Comparison of ENCODE assay signal across 1 cellular context in the genomic region with DNA sequence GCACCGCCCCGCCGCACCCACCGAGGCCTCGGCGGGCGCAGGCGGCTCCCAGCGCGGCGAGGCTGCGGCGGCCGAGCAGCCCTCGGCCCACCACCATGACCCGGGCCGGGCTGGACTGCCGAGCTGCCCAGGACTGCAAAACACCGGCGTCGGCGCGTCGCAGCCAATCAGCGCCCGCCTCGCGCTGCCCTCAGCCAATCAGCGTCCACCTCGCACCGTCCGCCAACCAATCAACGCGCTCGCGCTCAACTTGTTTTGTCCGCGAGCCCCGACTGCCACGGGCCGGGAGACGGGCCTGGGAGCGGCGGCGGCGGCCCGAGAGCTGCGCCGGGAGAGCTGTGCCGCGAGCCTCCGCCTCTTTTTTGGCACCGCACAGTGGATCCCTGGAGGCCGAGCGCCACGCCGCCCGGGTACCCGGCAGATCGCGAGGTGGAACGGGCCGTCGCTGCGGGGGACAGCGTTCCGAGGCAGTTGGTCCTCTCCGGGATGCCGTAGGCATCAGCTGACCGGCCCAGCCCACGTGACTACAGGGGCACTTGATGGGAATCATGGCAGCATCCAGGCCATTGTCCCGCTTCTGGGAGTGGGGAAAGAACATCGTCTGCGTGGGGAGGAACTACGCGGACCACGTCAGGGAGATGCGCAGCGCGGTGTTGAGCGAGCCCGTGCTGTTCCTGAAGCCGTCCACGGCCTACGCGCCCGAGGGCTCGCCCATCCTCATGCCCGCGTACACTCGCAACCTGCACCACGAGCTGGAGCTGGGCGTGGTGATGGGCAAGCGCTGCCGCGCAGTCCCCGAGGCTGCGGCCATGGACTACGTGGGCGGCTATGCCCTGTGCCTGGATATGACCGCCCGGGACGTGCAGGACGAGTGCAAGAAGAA.
A peak's percentile ranks its signal among the peaks of the same experiment; 100 is the strongest.
TF ChIP-seq lines count a peak whose summit lies in the region.

A gene (plus strand): TSS at position 516 of the 883 bp plus-strand sequence. CDS start 33 bp downstream, at position 549.
A gene (minus strand): TSS at position 135 of the 883 bp plus-strand sequence. CDS start 38 bp downstream, at position 97.

TF ChIP-seq in HEK293, 187 proteins besides CTCF, POLR2A, EP300 and RAD21 (continued from another document and continues in another):
- TF ChIP-seq, protein P1, sequence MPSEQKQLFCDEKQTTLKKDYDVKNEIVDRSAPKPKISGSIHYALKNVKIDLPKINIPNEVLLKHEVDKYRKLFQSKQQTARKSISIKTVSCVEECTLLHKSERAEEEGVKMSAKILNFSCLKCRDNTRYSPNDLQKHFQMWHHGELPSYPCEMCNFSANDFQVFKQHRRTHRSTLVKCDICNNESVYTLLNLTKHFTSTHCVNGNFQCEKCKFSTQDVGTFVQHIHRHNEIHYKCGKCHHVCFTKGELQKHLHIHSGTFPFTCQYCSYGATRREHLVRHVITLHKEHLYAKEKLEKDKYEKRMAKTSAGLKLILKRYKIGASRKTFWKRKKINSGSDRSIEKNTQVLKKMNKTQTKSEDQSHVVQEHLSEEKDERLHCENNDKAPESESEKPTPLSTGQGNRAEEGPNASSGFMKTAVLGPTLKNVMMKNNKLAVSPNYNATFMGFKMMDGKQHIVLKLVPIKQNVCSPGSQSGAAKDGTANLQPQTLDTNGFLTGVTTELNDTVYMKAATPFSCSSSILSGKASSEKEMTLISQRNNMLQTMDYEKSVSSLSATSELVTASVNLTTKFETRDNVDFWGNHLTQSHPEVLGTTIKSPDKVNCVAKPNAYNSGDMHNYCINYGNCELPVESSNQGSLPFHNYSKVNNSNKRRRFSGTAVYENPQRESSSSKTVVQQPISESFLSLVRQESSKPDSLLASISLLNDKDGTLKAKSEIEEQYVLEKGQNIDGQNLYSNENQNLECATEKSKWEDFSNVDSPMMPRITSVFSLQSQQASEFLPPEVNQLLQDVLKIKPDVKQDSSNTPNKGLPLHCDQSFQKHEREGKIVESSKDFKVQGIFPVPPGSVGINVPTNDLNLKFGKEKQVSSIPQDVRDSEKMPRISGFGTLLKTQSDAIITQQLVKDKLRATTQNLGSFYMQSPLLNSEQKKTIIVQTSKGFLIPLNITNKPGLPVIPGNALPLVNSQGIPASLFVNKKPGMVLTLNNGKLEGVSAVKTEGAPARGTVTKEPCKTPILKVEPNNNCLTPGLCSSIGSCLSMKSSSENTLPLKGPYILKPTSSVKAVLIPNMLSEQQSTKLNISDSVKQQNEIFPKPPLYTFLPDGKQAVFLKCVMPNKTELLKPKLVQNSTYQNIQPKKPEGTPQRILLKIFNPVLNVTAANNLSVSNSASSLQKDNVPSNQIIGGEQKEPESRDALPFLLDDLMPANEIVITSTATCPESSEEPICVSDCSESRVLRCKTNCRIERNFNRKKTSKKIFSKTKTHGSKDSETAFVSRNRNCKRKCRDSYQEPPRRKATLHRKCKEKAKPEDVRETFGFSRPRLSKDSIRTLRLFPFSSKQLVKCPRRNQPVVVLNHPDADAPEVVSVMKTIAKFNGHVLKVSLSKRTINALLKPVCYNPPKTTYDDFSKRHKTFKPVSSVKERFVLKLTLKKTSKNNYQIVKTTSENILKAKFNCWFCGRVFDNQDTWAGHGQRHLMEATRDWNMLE (tag by site-specific recombination; conservative IDR thresholded peaks at IDR 0.05; ENCODE audit: low read depth): no peak; the same call in 1 of the 2 replicates
- TF ChIP-seq FEZF1 (tag by site-specific recombination; IDR thresholded peaks at IDR 0.05) (peak; percentile 75), ZBTB7A (tag by site-specific recombination; IDR thresholded peaks at IDR 0.05; ENCODE audit: low read depth) (0 out of 2 replicates have a peak, but pooled peaks have one; percentile 83), ZNF2 (tag by site-specific recombination; IDR thresholded peaks at IDR 0.05) (peak; percentile 97), OSR2 (tag by site-specific recombination; IDR thresholded peaks at IDR 0.05) (peak; percentile 49), ZNF791 (tag by site-specific recombination; IDR thresholded peaks at IDR 0.05) (no peak), ZNF768 (tag by site-specific recombination; IDR thresholded peaks at IDR 0.05) (no peak; the same call in 1 of the 2 replicates), ZBTB48 (tag by site-specific recombination; IDR thresholded peaks at IDR 0.05) (0 out of 2 replicates have a peak, but pooled peaks have one; percentile 38), ZNF629 (tag by site-specific recombination; IDR thresholded peaks at IDR 0.05) (peak; percentile 90), ZNF549 (tag by site-specific recombination; IDR thresholded peaks at IDR 0.05) (no peak), ZNF660 (tag by site-specific recombination; IDR thresholded peaks at IDR 0.05) (peak; percentile 90), ZNF624 (tag by site-specific recombination; IDR thresholded peaks at IDR 0.05) (no peak), TCF7L2 (IDR thresholded peaks at IDR 0.05; ENCODE audit: borderline replicate concordance, low read depth, low read length) (no peak), ZNF239 (tag by site-specific recombination; IDR thresholded peaks at IDR 0.05) (peak; percentile 83), ZXDB (tag by site-specific recombination; IDR thresholded peaks at IDR 0.05) (peak; percentile 99), ZNF324 (tag by site-specific recombination; IDR thresholded peaks at IDR 0.05) (peak; percentile 97), ZNF776 (tag by site-specific recombination; IDR thresholded peaks at IDR 0.05; ENCODE audit: borderline replicate concordance) (no peak), ZSCAN16 (tag by site-specific recombination; IDR thresholded peaks at IDR 0.05) (peak; percentile 74; the same call in 1 of the 2 replicates), ZNF423 (tag by site-specific recombination; IDR thresholded peaks at IDR 0.05) (0 out of 2 replicates have a peak, but pooled peaks have one; percentile 13), ZNF473 (tag by site-specific recombination; IDR thresholded peaks at IDR 0.05) (no peak), ZNF600 (tag by site-specific recombination; IDR thresholded peaks at IDR 0.05) (peak; percentile 89), ZNF514 (tag by site-specific recombination; IDR thresholded peaks at IDR 0.05) (no peak), ZNF146 (tag by site-specific recombination; IDR thresholded peaks at IDR 0.05) (peak; percentile 87), HOXD13 (CRISPR knock-in tag; IDR thresholded peaks at IDR 0.05; ENCODE audit: borderline replicate concordance) (peak; percentile 71; the same call in 1 of the 2 replicates), ZNF24 (tag by site-specific recombination; IDR thresholded peaks at IDR 0.05) (peak; percentile 100), ZNF211 (tag by site-specific recombination; IDR thresholded peaks at IDR 0.05; ENCODE audit: low read depth) (no peak), ZNF530 (tag by site-specific recombination; IDR thresholded peaks at IDR 0.05; ENCODE audit: low read depth) (no peak), ZNF133 (tag by site-specific recombination; IDR thresholded peaks at IDR 0.05) (0 out of 2 replicates have a peak, but pooled peaks have one; percentile 32)
- TF ChIP-seq, protein P2, sequence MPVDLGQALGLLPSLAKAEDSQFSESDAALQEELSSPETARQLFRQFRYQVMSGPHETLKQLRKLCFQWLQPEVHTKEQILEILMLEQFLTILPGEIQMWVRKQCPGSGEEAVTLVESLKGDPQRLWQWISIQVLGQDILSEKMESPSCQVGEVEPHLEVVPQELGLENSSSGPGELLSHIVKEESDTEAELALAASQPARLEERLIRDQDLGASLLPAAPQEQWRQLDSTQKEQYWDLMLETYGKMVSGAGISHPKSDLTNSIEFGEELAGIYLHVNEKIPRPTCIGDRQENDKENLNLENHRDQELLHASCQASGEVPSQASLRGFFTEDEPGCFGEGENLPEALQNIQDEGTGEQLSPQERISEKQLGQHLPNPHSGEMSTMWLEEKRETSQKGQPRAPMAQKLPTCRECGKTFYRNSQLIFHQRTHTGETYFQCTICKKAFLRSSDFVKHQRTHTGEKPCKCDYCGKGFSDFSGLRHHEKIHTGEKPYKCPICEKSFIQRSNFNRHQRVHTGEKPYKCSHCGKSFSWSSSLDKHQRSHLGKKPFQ (tag by site-specific recombination; IDR thresholded peaks at IDR 0.05): 0 out of 2 replicates have a peak, but pooled peaks have one; percentile 41
- TF ChIP-seq, protein P3, sequence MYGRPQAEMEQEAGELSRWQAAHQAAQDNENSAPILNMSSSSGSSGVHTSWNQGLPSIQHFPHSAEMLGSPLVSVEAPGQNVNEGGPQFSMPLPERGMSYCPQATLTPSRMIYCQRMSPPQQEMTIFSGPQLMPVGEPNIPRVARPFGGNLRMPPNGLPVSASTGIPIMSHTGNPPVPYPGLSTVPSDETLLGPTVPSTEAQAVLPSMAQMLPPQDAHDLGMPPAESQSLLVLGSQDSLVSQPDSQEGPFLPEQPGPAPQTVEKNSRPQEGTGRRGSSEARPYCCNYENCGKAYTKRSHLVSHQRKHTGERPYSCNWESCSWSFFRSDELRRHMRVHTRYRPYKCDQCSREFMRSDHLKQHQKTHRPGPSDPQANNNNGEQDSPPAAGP (tag by site-specific recombination; IDR thresholded peaks at IDR 0.05): peak; percentile 97
- TF ChIP-seq, protein P4, sequence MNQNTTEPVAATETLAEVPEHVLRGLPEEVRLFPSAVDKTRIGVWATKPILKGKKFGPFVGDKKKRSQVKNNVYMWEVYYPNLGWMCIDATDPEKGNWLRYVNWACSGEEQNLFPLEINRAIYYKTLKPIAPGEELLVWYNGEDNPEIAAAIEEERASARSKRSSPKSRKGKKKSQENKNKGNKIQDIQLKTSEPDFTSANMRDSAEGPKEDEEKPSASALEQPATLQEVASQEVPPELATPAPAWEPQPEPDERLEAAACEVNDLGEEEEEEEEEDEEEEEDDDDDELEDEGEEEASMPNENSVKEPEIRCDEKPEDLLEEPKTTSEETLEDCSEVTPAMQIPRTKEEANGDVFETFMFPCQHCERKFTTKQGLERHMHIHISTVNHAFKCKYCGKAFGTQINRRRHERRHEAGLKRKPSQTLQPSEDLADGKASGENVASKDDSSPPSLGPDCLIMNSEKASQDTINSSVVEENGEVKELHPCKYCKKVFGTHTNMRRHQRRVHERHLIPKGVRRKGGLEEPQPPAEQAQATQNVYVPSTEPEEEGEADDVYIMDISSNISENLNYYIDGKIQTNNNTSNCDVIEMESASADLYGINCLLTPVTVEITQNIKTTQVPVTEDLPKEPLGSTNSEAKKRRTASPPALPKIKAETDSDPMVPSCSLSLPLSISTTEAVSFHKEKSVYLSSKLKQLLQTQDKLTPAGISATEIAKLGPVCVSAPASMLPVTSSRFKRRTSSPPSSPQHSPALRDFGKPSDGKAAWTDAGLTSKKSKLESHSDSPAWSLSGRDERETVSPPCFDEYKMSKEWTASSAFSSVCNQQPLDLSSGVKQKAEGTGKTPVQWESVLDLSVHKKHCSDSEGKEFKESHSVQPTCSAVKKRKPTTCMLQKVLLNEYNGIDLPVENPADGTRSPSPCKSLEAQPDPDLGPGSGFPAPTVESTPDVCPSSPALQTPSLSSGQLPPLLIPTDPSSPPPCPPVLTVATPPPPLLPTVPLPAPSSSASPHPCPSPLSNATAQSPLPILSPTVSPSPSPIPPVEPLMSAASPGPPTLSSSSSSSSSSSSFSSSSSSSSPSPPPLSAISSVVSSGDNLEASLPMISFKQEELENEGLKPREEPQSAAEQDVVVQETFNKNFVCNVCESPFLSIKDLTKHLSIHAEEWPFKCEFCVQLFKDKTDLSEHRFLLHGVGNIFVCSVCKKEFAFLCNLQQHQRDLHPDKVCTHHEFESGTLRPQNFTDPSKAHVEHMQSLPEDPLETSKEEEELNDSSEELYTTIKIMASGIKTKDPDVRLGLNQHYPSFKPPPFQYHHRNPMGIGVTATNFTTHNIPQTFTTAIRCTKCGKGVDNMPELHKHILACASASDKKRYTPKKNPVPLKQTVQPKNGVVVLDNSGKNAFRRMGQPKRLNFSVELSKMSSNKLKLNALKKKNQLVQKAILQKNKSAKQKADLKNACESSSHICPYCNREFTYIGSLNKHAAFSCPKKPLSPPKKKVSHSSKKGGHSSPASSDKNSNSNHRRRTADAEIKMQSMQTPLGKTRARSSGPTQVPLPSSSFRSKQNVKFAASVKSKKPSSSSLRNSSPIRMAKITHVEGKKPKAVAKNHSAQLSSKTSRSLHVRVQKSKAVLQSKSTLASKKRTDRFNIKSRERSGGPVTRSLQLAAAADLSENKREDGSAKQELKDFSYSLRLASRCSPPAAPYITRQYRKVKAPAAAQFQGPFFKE (tag by site-specific recombination; IDR thresholded peaks at IDR 0.05; ENCODE audit: borderline replicate concordance): 0 out of 2 replicates have a peak, but pooled peaks have one; percentile 69
- TF ChIP-seq, protein P5, sequence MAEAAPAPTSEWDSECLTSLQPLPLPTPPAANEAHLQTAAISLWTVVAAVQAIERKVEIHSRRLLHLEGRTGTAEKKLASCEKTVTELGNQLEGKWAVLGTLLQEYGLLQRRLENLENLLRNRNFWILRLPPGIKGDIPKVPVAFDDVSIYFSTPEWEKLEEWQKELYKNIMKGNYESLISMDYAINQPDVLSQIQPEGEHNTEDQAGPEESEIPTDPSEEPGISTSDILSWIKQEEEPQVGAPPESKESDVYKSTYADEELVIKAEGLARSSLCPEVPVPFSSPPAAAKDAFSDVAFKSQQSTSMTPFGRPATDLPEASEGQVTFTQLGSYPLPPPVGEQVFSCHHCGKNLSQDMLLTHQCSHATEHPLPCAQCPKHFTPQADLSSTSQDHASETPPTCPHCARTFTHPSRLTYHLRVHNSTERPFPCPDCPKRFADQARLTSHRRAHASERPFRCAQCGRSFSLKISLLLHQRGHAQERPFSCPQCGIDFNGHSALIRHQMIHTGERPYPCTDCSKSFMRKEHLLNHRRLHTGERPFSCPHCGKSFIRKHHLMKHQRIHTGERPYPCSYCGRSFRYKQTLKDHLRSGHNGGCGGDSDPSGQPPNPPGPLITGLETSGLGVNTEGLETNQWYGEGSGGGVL (tag by site-specific recombination; IDR thresholded peaks at IDR 0.05): peak; percentile 39
- TF ChIP-seq, protein P6, sequence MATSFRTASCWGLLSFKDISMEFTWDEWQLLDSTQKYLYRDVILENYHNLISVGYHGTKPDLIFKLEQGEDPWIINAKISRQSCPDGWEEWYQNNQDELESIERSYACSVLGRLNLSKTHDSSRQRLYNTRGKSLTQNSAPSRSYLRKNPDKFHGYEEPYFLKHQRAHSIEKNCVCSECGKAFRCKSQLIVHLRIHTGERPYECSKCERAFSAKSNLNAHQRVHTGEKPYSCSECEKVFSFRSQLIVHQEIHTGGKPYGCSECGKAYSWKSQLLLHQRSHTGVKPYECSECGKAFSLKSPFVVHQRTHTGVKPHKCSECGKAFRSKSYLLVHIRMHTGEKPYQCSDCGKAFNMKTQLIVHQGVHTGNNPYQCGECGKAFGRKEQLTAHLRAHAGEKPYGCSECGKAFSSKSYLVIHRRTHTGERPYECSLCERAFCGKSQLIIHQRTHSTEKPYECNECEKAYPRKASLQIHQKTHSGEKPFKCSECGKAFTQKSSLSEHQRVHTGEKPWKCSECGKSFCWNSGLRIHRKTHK (tag by site-specific recombination; IDR thresholded peaks at IDR 0.05): no peak
- TF ChIP-seq, protein P7, sequence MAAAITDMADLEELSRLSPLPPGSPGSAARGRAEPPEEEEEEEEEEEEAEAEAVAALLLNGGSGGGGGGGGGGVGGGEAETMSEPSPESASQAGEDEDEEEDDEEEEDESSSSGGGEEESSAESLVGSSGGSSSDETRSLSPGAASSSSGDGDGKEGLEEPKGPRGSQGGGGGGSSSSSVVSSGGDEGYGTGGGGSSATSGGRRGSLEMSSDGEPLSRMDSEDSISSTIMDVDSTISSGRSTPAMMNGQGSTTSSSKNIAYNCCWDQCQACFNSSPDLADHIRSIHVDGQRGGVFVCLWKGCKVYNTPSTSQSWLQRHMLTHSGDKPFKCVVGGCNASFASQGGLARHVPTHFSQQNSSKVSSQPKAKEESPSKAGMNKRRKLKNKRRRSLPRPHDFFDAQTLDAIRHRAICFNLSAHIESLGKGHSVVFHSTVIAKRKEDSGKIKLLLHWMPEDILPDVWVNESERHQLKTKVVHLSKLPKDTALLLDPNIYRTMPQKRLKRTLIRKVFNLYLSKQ (tag by site-specific recombination; IDR thresholded peaks at IDR 0.05; ENCODE audit: borderline replicate concordance): no peak; the same call in 1 of the 2 replicates
